In genomic region chr1:203178083-203178482, GRCh38 we compare ENCODE assay signal across 1 cellular context.
TF ChIP-seq lines count a peak whose summit lies in the region.

No MANE protein-coding gene starts in this region.

TF ChIP-seq in HepG2, 621 proteins besides CTCF, POLR2A, EP300 and RAD21 (continued from another document):
- TF ChIP-seq PREB (CRISPR knock-in tag; IDR thresholded peaks at IDR 0.05) (no peak), PRDM15 (CRISPR knock-in tag; IDR thresholded peaks at IDR 0.05) (no peak), NFE2L1 (CRISPR knock-in tag; IDR thresholded peaks at IDR 0.05; ENCODE audit: borderline replicate concordance) (no peak), ZNF451 (CRISPR knock-in tag; IDR thresholded peaks at IDR 0.05) (no peak), KLF15 (CRISPR knock-in tag; IDR thresholded peaks at IDR 0.05; ENCODE audit: borderline replicate concordance) (no peak), KDM5B (CRISPR knock-in tag; IDR thresholded peaks at IDR 0.05; ENCODE audit: borderline replicate concordance) (no peak), STAT5B (CRISPR knock-in tag; IDR thresholded peaks at IDR 0.05) (no peak), PAXIP1 (CRISPR knock-in tag; conservative IDR thresholded peaks at IDR 0.05) (no peak), ZEB1 (IDR thresholded peaks at IDR 0.05; ENCODE audit: insufficient replicate concordance, low read depth) (no peak), SALL2 (CRISPR knock-in tag; IDR thresholded peaks at IDR 0.05) (no peak), NR2C2 (CRISPR knock-in tag; IDR thresholded peaks at IDR 0.05; ENCODE audit: borderline replicate concordance) (no peak), TCF7 (IDR thresholded peaks at IDR 0.05; ENCODE audit: low read depth) (peak; percentile 54; the same call in 1 of the 2 replicates), ZNF124 (CRISPR knock-in tag; IDR thresholded peaks at IDR 0.05) (no peak), SOX6 (IDR thresholded peaks at IDR 0.05) (no peak), SOX6 (CRISPR knock-in tag; IDR thresholded peaks at IDR 0.05) (peak; percentile 66)
